In the genomic region with DNA sequence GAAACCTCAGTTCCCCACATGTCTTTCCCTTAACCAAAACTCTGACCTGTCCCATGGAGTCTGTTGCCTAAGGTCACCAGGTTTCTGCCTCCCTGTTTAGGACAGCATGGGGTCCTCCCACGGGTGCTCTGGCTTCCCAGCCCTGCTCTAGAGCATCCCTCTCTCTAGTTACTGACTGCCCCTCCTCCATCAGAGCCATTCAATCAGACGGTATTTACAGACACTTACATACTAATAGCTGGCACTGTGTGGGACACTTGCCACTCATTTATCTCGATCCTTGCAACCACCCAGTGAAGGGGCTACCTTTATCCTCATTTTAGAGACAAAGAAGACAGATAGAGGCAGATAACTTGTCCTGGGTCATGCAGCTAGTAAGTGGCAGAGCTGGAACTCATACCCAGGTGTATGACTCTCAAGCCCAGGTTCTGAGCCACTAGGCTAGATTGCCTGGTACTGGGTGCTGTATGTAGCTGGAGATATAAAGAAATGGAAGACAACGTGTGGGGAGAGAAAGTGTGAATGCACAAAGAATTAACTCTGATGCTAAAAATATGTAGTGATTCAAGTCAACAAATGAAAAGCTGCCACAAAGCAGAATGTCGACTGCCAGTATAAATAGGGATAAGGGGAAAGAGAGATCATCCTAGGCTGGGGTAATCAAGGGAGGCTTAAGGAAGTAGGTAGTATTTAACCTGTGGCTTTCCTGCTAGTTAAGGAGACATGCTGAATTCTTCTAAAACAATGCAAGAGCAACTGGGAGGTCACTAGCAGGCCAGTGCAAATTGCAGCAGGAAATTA, we compare ENCODE assay signal across 19 cellular contexts.
"Had no signal": no experiment of that assay in that cellular context is flagged by ENCODE, and none has a peak within 500 bp of the region (broad histone marks: within the 10 kb centered on the region; RNA-seq: fewer than 3 reads in every experiment).

No MANE protein-coding gene starts in this region.

- DNase-seq: activated CD4-positive, alpha-beta T cell treated with anti-CD3 and anti-CD28 coated beads, Interleukin-2, amount 50 U/mL, for 1 hour; activated CD8-positive, alpha-beta memory T cell treated with anti-CD3 and anti-CD28 coated beads for 24 hours; activated CD8-positive, alpha-beta memory T cell treated with anti-CD3 and anti-CD28 coated beads, Interleukin-2, amount 50 U/mL, for 48 hours; activated gamma-delta T cell; activated T-cell treated with anti-CD3 and anti-CD28 coated beads, Interleukin-2, amount 50 U/mL, for 72 hours; erythroblast; gastrocnemius medialis; head of caudate nucleus; stimulated activated naive CD4-positive, alpha-beta T cell; T-helper 1 cell; T1000; thyroid gland had no signal

- H3K4me3 Mint-ChIP-seq: activated naive CD4-positive, alpha-beta T cell treated with anti-CD3 and anti-CD28 coated beads, Interleukin-2, amount 50 U/mL, for 24 hours; activated T-cell treated with anti-CD3 and anti-CD28 coated beads, Interleukin-2, amount 50 U/mL, for 72 hours; neural crest cell had no signal

- H3K4me3 ChIP-seq: ascending aorta, coronary artery, gastrocnemius medialis, lung, prostate gland, thyroid gland had no signal

- H3K27ac ChIP-seq: ascending aorta, coronary artery, gastrocnemius medialis, prostate gland, thyroid gland had no signal

- H3K9me3 Mint-ChIP-seq: activated naive CD4-positive, alpha-beta T cell treated with anti-CD3 and anti-CD28 coated beads, Interleukin-2, amount 50 U/mL, for 24 hours; activated T-cell treated with anti-CD3 and anti-CD28 coated beads, Interleukin-2, amount 50 U/mL, for 72 hours had no signal

- H3K27me3 ChIP-seq: ascending aorta, gastrocnemius medialis, thyroid gland had no signal

- H3K27ac Mint-ChIP-seq: activated naive CD4-positive, alpha-beta T cell treated with anti-CD3 and anti-CD28 coated beads, Interleukin-2, amount 50 U/mL, for 24 hours; activated T-cell treated with anti-CD3 and anti-CD28 coated beads, Interleukin-2, amount 50 U/mL, for 72 hours had no signal

- H3K27me3 Mint-ChIP-seq: activated naive CD4-positive, alpha-beta T cell treated with anti-CD3 and anti-CD28 coated beads, Interleukin-2, amount 50 U/mL, for 24 hours had no signal

- H3K36me3 Mint-ChIP-seq: activated naive CD4-positive, alpha-beta T cell treated with anti-CD3 and anti-CD28 coated beads, Interleukin-2, amount 50 U/mL, for 24 hours had no signal

- ATAC-seq: activated CD4-positive, CD25-positive, alpha-beta regulatory T cell treated with anti-CD3 and anti-CD28 coated beads, Interleukin-2, amount 50 U/mL, for 24 hours; activated T-cell treated with anti-CD3 and anti-CD28 coated beads, Interleukin-2, amount 50 U/mL, for 72 hours; gastrocnemius medialis had no signal

- H3K9me3 ChIP-seq: ascending aorta, gastrocnemius medialis, prostate gland, thyroid gland had no signal

- H3K36me3 ChIP-seq: ascending aorta, gastrocnemius medialis, prostate gland, thyroid gland had no signal

- H3K4me1 ChIP-seq: ascending aorta, gastrocnemius medialis, prostate gland, thyroid gland had no signal
